Comparison of ENCODE assay signal across 1 cellular context in the genomic region with DNA sequence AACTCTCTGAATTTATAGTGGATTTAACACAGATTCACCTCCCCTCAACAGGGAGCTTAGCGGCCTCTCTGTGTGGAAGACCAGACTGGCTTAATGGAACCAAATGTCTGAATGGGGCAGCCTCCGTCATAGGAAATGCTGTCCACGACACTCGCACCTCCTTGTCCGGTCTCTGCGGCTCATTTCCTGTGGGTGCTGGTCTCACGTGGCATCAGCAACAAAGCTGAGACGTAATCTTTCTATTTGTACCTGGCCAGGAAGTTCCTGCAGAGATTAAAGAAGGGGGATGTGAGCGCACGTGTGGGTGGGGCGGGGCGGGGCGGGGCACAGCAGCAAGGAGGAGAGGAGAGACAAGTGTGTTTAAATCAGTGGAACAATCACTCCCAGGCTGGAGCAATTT.
TF ChIP-seq lines count a peak whose summit lies in the region.

No MANE protein-coding gene starts in this region.

TF ChIP-seq in GM12878, 131 proteins besides CTCF, POLR2A, EP300 and RAD21 (continued from another document):
- TF ChIP-seq RELA (IDR thresholded peaks at IDR 0.05; ENCODE audit: borderline replicate concordance, partially characterized antibody), result no peak
